ENCODE assay signal across 19 cellular contexts in genomic region chr16:81796035-81796434, GRCh38. TPM values are rescaled to one million over a fixed set of nuclear protein-coding genes. Genes with fewer than 3 reads are reported as not detected.
DNase-seq lines count a peak whose midpoint lies in the region; ATAC-seq and TF ChIP-seq lines count a peak whose summit lies in the region.
"Had no signal": no experiment of that assay in that cellular context is flagged by ENCODE, and none has a peak within 500 bp of the region (broad histone marks: within the 10 kb centered on the region; RNA-seq: fewer than 3 reads in every experiment).

No MANE protein-coding gene starts in this region.

- H2AFZ ChIP-seq in MM.1S (ENCODE audit: low read length) (no peak overlapping the region), SK-N-SH (ENCODE audit: low read depth) (no peak overlapping the region)
- H2AFZ ChIP-seq: GM23248 had no signal

- ATAC-seq in GM19023 (IDR thresholded peaks at IDR 0.05; ENCODE audit: unreplicated experiment) (no peak), GM21786 (IDR thresholded peaks at IDR 0.05; ENCODE audit: unreplicated experiment) (no peak)
- ATAC-seq: activated CD8-positive, alpha-beta T cell treated with anti-CD3 and anti-CD28 coated beads, Interleukin-2, amount 10 ng/mL, durations not matched to agents 7 days and 5 days; K562 had no signal

- POLR2A ChIA-PET in SK-N-SH (lab: Yijun Ruan, JAX), result no interaction called here

- no peak for TF ChIP-seq POLR2A in spleen (IDR thresholded peaks at IDR 0.05)

- CTCF ChIA-PET in SK-N-SH (lab: Yijun Ruan, JAX), result no interaction called here

- no peak overlapping the region for H3K4me3 ChIP-seq in MM.1S (ENCODE audit: low read length)
- peak overlapping the region in 1 of 8 donors; percentile 18 for H3K4me3 ChIP-seq in spleen
- H3K4me3 ChIP-seq in SK-N-SH (ENCODE audit: low read depth in 2 of 2, low read length in 1 of 2), result no peak overlapping the region
- H3K4me3 ChIP-seq: adrenal gland, GM23248, K562, sigmoid colon, SJSA1 had no signal

- H3K4me1 ChIP-seq in MM.1S (ENCODE audit: low read length), result peaks cover 32% of the 10 kb centered on the region
- H3K4me1 ChIP-seq in spleen, result peaks cover 4 to 98% (median 58%) of the 10 kb centered on the region in 6 donors
- no peaks in the 10 kb centered on the region for H3K4me1 ChIP-seq in SK-N-SH (ENCODE audit: control insufficient read depth in 1 of 2, insufficient read depth in 2 of 2, low read depth in 1 of 2, low read length in 1 of 2)
- H3K4me1 ChIP-seq: sigmoid colon, SJSA1 had no signal

- H3K9me2 ChIP-seq in MM.1S (replicated peaks; ENCODE audit: insufficient read depth, low read length), result no peaks in the 10 kb centered on the region
- H3K9me2 ChIP-seq in SK-N-SH, result no peaks in the 10 kb centered on the region

- no peak for TF ChIP-seq EP300 in SK-N-SH (IDR thresholded peaks at IDR 0.05; ENCODE audit: borderline replicate concordance in 1 of 2, low read depth in 1 of 2, low read length in 1 of 2)

- H3K4me2 ChIP-seq in MM.1S (ENCODE audit: low read depth, low read length) (peak overlapping the region; percentile 29; the same call in 1 of the 2 replicates), SK-N-SH (no peak overlapping the region)

- TF ChIP-seq RAD21 in SK-N-SH (IDR thresholded peaks at IDR 0.05; ENCODE audit: low read length), result no peak

- intact Hi-C loops in spleen (cut with DNase I; ENCODE audit: low total_unique reads), result no loop called here

- H3K79me2 ChIP-seq in MM.1S (ENCODE audit: low read length), result peaks cover 21% of the 10 kb centered on the region
- H3K79me2 ChIP-seq in SK-N-SH (ENCODE audit: insufficient read depth), result no peaks in the 10 kb centered on the region

- DNase-seq in GF-D8 (lab: John Stamatoyannopoulos, UW), result peak; percentile 77
- peak; percentile 24 for DNase-seq in MM.1S
- peak; percentile 53 for DNase-seq in UCSD-AML1 (lab: John Stamatoyannopoulos, UW; ENCODE audit: unreplicated experiment)
- no peak for DNase-seq in spleen
- DNase-seq in SK-N-SH, result no peak
- DNase-seq: activated CD8-positive, alpha-beta T cell treated with anti-CD3 and anti-CD28 coated beads, Interleukin-2, amount 10 ng/mL, durations not matched to agents 7 days and 5 days; adrenal gland; effector memory CD4-positive, alpha-beta T cell; midbrain; NCI-H1436 treated with DMSO at 0.1 percent for 48 hours; NCI-H226; sigmoid colon; stimulated activated CD4-positive, alpha-beta T cell treated with anti-CD3 and anti-CD28 coated beads, Interleukin-2, amount 100 ng/mL, for 48 hours; WERI-Rb-1 had no signal

- H3K9ac ChIP-seq in MM.1S (ENCODE audit: low read length) (no peak overlapping the region), SK-N-SH (no peak overlapping the region)
- H3K9ac ChIP-seq: GM23248 had no signal

- 0 out of 2 replicates have a peak, but pooled peaks cover 12% of the 10 kb centered on the region for H3F3A ChIP-seq in MM.1S (ENCODE audit: insufficient read depth, low read length)
- H3F3A ChIP-seq in SK-N-SH (replicated peaks; ENCODE audit: insufficient read depth), result no peaks in the 10 kb centered on the region

- H3K36me3 ChIP-seq in MM.1S (replicated peaks; ENCODE audit: insufficient read depth, low read length) (no peaks in the 10 kb centered on the region), spleen (peaks cover 0 to 59% (median 10%) of the 10 kb centered on the region in 6 donors), SK-N-SH (replicated peaks in 1 of 2; ENCODE audit: control insufficient read depth in 1 of 2, insufficient read depth in 2 of 2, low read length in 1 of 2) (no peaks in the 10 kb centered on the region)
- H3K36me3 ChIP-seq: adrenal gland, sigmoid colon, SJSA1, WERI-Rb-1 had no signal

- H3K27ac ChIP-seq in MM.1S (ENCODE audit: low read length) (peak overlapping the region; percentile 67; the same call in 1 of the 2 replicates), spleen (peak overlapping the region in 7 of 8 donors; percentile 30 to 95 (median 89)), SK-N-SH (ENCODE audit: low read depth in 2 of 2, low read length in 1 of 2) (no peak overlapping the region)
- H3K27ac ChIP-seq: adrenal gland, GM23248, sigmoid colon, SJSA1, WERI-Rb-1 had no signal

- H3K9me3 ChIP-seq in MM.1S (replicated peaks; ENCODE audit: insufficient read depth, low read length), result no peaks in the 10 kb centered on the region
- H3K9me3 ChIP-seq in spleen, result no peaks in the 10 kb centered on the region
- no peaks in the 10 kb centered on the region for H3K9me3 ChIP-seq in SK-N-SH
- H3K9me3 ChIP-seq: adrenal gland, sigmoid colon, SJSA1 had no signal

- WGBS in spleen, 5 donors, result 45 to 66% (median 50%) methylated on average over 2 of the region's 2 CpGs
- WGBS in SK-N-SH (ENCODE audit: low lambda C conversion rate), result no CpG with 5 or more reads among the region's 2 CpGs

- H3K27me3 ChIP-seq in MM.1S (replicated peaks; ENCODE audit: insufficient read depth, low read length) (no peaks in the 10 kb centered on the region), spleen (replicated peaks in 1 of 7) (no peaks in the 10 kb centered on the region), SK-N-SH (ENCODE audit: insufficient read depth) (no peaks in the 10 kb centered on the region; the same call in 1 of the 2 replicates)
- H3K27me3 ChIP-seq: adrenal gland, sigmoid colon had no signal

- TF ChIP-seq CTCF in MM.1S (IDR thresholded peaks at IDR 0.05; ENCODE audit: low read length), result no peak
- TF ChIP-seq CTCF in spleen (IDR thresholded peaks at IDR 0.05 in 8 of 11, conservative IDR thresholded peaks at IDR 0.05 in 3 of 11), result no peak
- no peak for TF ChIP-seq CTCF in SK-N-SH (IDR thresholded peaks at IDR 0.05)

- H4K20me1 ChIP-seq in MM.1S (ENCODE audit: insufficient read depth, low read length), result no peaks in the 10 kb centered on the region
- H4K20me1 ChIP-seq in SK-N-SH (ENCODE audit: insufficient read depth), result no peaks in the 10 kb centered on the region

TF ChIP-seq in SK-N-SH, 30 proteins besides CTCF, POLR2A, EP300 and RAD21:
- TF ChIP-seq NFIC (IDR thresholded peaks at IDR 0.05; ENCODE audit: borderline replicate concordance) (no peak), RFX5 (IDR thresholded peaks at IDR 0.05; ENCODE audit: low read length) (no peak), FOXJ3 (CRISPR knock-in tag; IDR thresholded peaks at IDR 0.05) (no peak), ELF1 (IDR thresholded peaks at IDR 0.05) (no peak), TAF1 (IDR thresholded peaks at IDR 0.05; ENCODE audit: borderline replicate concordance, low read depth, low read length) (no peak)

RNA-seq across cellular contexts. Expression of gene PLCG2, which starts 16.9 kb away (rescaled TPM):
- 100 to 1,000 TPM; 111 to 277 (median 161) TPM for total RNA-seq in spleen
- polyA plus RNA-seq in spleen, result 10 to 100 TPM; 57.1 to 83.2 (median 61.9) TPM
- polyA plus RNA-seq in SK-N-SH (2012; rRNA removed), result 0.08 and 0.23 TPM in 2 replicates
- polyA plus RNA-seq in SK-N-SH (2012; cell fraction: cytosol; rRNA removed), result 0.14 and 0.26 TPM in 2 replicates
- polyA plus RNA-seq in SK-N-SH (2012; cell fraction: nucleus; rRNA removed), result 0.27 and 0.51 TPM in 2 replicates
- total RNA-seq: GM23248 had no signal

Comparison
In these comparisons a context has a peak if more than half of its experiments do, and no peak if none do; other contexts are left out.
1. DNase-seq: peak in GF-D8 (single experiment), MM.1S (single experiment) and UCSD-AML1 (single experiment); none in spleen (single experiment) and SK-N-SH (single experiment).
2. H3K27ac ChIP-seq: peak in MM.1S (single experiment) and spleen (7 of 8); none in SK-N-SH (0 of 2).
3. RNA of gene PLCG2, which starts 16.9 kb away (polyA plus RNA-seq): 57.1 to 83.2 TPM in spleen; 0.08 to 0.51 TPM in SK-N-SH; every median in the first group is over 10 times any median in the second.